8 cellular contexts compared by ENCODE assay signal in the genomic region with DNA sequence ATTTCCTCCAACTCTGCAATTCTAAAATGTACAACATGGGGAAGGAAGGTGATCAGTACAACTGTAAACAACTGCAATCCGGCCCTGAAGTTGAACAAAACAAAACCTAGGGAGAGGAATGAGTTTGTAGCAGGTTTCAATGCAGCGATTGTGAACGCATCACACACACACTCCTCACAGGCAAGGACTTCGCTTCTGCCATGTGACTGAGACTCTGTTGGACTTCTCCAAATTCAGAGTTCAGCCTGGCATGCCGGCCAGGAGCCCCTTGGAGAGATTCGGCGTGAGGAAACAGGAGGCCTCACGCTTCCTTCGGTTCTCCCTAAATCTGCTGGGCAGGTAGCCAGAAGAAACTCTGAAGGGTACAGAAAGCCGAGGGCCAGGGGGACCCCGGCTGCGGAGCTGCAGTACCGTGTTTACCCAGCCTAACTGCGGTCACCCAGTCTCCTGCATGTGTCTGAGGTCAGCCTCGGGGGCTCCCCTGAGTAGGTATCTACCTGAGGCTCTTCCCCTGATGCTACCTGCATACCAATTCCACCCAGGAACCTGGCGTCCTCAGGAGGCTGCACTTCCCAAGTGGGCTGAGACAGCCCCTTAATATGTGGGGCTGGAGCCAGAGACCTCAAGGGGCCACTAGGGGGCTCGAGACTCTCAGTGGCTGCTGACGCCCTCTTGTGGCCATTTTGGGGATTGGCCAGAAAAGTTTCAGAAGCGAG.
A peak's percentile ranks its signal among the peaks of the same experiment; 100 is the strongest.
DNase-seq lines count a peak whose midpoint lies in the region; ATAC-seq and TF ChIP-seq lines count a peak whose summit lies in the region.

No MANE protein-coding gene starts in this region.

- TF ChIP-seq POLR2A in GM18505 (IDR thresholded peaks at IDR 0.05; ENCODE audit: borderline replicate concordance, extremely low read depth, insufficient read depth, insufficient read length), result no peak

- peak; percentile 93 for DNase-seq in ELF-1 (ENCODE audit: low read depth, low spot score)
- DNase-seq in NCI-H345 treated with DMSO at 0.1 percent for 48 hours (lab: John Stamatoyannopoulos, UW; ENCODE audit: unreplicated experiment), result peak; percentile 96
- peak; percentile 95 for DNase-seq in cerebellar cortex (ENCODE audit: low spot score)
- DNase-seq in left kidney (ENCODE audit: low read depth, low spot score), result peak; percentile 97
- peak; percentile 87 for DNase-seq in stimulated activated CD4-positive, alpha-beta T cell treated with anti-CD3 and anti-CD28 coated beads, Interleukin-1b, Interleukin-23, amount 100 ng/mL, for 48 hours

- peak; percentile 40 for ATAC-seq in HG03097 (IDR thresholded peaks at IDR 0.05; ENCODE audit: low FRiP score, unreplicated experiment)
- peak; percentile 58 to 68 for ATAC-seq in activated CD4-positive, CD25-positive, alpha-beta regulatory T cell treated with anti-CD3 and anti-CD28 coated beads, Interleukin-2, amount 50 U/mL, for 24 hours
- ATAC-seq in GM18505 (IDR thresholded peaks at IDR 0.05; ENCODE audit: unreplicated experiment), result no peak
